37 cellular contexts compared by ENCODE assay signal in genomic region chr16:84329016-84329415, GRCh38. TPM values are rescaled to one million over a fixed set of nuclear protein-coding genes. Genes with fewer than 3 reads are reported as not detected.
"Had no signal": no experiment of that assay in that cellular context is flagged by ENCODE, and none has a peak within 500 bp of the region (broad histone marks: within the 10 kb centered on the region; RNA-seq: fewer than 3 reads in every experiment).

No MANE protein-coding gene starts in this region.

- H3K27ac ChIP-seq: ascending aorta, breast epithelium, cardiac muscle cell, coronary artery, epithelial cell of prostate, esophagus squamous epithelium, gastroesophageal sphincter, heart right ventricle had no signal

- H3K9me3 Mint-ChIP-seq: activated CD4-positive, alpha-beta memory T cell treated with anti-CD3 and anti-CD28 coated beads, Interleukin-2, amount 10 ng/mL, durations not matched to agents 7 days and 5 days; activated CD4-positive, alpha-beta T cell treated with anti-CD3 and anti-CD28 coated beads, Interleukin-2, amount 10 ng/mL, durations not matched to agents 24 days and 14 days; activated naive CD4-positive, alpha-beta T cell treated with anti-CD3 and anti-CD28 coated beads, Interleukin-2, amount 10 ng/mL, durations not matched to agents 7 days and 5 days; activated naive CD4-positive, alpha-beta T cell treated with anti-CD3 and anti-CD28 coated beads, Interleukin-2, amount 50 U/mL, for 72 hours; activated naive CD8-positive, alpha-beta T cell treated with anti-CD3 and anti-CD28 coated beads, Interleukin-2, amount 10 ng/mL, durations not matched to agents 7 days and 5 days; activated T-cell treated with anti-CD3 and anti-CD28 coated beads, Interleukin-2, amount 50 U/mL, for 24 hours; activated T-cell treated with anti-CD3 and anti-CD28 coated beads, Interleukin-2, amount 50 U/mL, for 72 hours; dendritic cell treated with granulocyte-macrophage colony-stimulating factor and Interleukin-4, amounts not matched to agents 40 ng/mL and 50 ng/mL, for 4 days; effector memory CD8-positive, alpha-beta T cell had no signal

- H3K36me3 Mint-ChIP-seq: activated naive CD4-positive, alpha-beta T cell treated with anti-CD3 and anti-CD28 coated beads, Interleukin-2, amount 10 ng/mL, durations not matched to agents 7 days and 5 days; activated naive CD4-positive, alpha-beta T cell treated with anti-CD3 and anti-CD28 coated beads, Interleukin-2, amount 50 U/mL, for 72 hours; activated naive CD8-positive, alpha-beta T cell treated with anti-CD3 and anti-CD28 coated beads, Interleukin-2, amount 10 ng/mL, durations not matched to agents 7 days and 5 days; brain had no signal

- H3K27ac Mint-ChIP-seq: activated CD4-positive, alpha-beta memory T cell treated with anti-CD3 and anti-CD28 coated beads, Interleukin-2, amount 10 ng/mL, durations not matched to agents 7 days and 5 days; activated CD4-positive, alpha-beta T cell treated with anti-CD3 and anti-CD28 coated beads for 36 hours; activated CD4-positive, alpha-beta T cell treated with anti-CD3 and anti-CD28 coated beads, Interleukin-2, amount 10 ng/mL, durations not matched to agents 24 days and 14 days; activated naive CD4-positive, alpha-beta T cell treated with anti-CD3 and anti-CD28 coated beads, Interleukin-2, amount 10 ng/mL, durations not matched to agents 7 days and 5 days; activated naive CD4-positive, alpha-beta T cell treated with anti-CD3 and anti-CD28 coated beads, Interleukin-2, amount 50 U/mL, for 72 hours; activated naive CD8-positive, alpha-beta T cell treated with anti-CD3 and anti-CD28 coated beads, Interleukin-2, amount 10 ng/mL, durations not matched to agents 7 days and 5 days; activated T-cell treated with anti-CD3 and anti-CD28 coated beads, Interleukin-2, amount 50 U/mL, for 24 hours; activated T-cell treated with anti-CD3 and anti-CD28 coated beads, Interleukin-2, amount 50 U/mL, for 72 hours; dendritic cell treated with granulocyte-macrophage colony-stimulating factor and Interleukin-4, amounts not matched to agents 40 ng/mL and 50 ng/mL, for 4 days; effector memory CD8-positive, alpha-beta T cell had no signal

- DNase-seq: activated CD4-positive, alpha-beta memory T cell treated with anti-CD3 and anti-CD28 coated beads, Interleukin-2, amount 10 ng/mL, durations not matched to agents 7 days and 5 days; activated CD4-positive, alpha-beta T cell treated with anti-CD3 and anti-CD28 coated beads for 36 hours; activated CD4-positive, alpha-beta T cell treated with anti-CD3 and anti-CD28 coated beads, Interleukin-2, amount 10 ng/mL, durations not matched to agents 24 days and 14 days; activated CD4-positive, alpha-beta T cell treated with anti-CD3 and anti-CD28 coated beads, Interleukin-2, amount 50 U/mL, for 4 hours; activated CD4-positive, CD25-positive, alpha-beta regulatory T cell; activated CD4-positive, CD25-positive, alpha-beta regulatory T cell treated with anti-CD3 and anti-CD28 coated beads, Interleukin-2, amount 50 U/mL, for 72 hours; activated CD8-positive, alpha-beta memory T cell treated with anti-CD3 and anti-CD28 coated beads, Interleukin-2, amount 50 U/mL, for 48 hours; activated gamma-delta T cell; activated naive CD4-positive, alpha-beta T cell; activated naive CD4-positive, alpha-beta T cell treated with anti-CD3 and anti-CD28 coated beads, Interleukin-2, amount 10 ng/mL, durations not matched to agents 7 days and 5 days; activated naive CD8-positive, alpha-beta T cell treated with anti-CD3 and anti-CD28 coated beads, Interleukin-2, amount 10 ng/mL, durations not matched to agents 7 days and 5 days; activated T-cell treated with anti-CD3 and anti-CD28 coated beads for 4 hours; activated T-cell treated with anti-CD3 and anti-CD28 coated beads, Interleukin-2, amount 50 U/mL, for 24 hours; activated T-cell treated with anti-CD3 and anti-CD28 coated beads, Interleukin-2, amount 50 U/mL, for 72 hours; central memory CD4-positive, alpha-beta T cell; cerebellar nuclear complex; effector CD4-positive, alpha-beta T cell; effector memory CD8-positive, alpha-beta T cell; esophagus squamous epithelium; foreskin melanocyte; heart right ventricle; T-helper 1 cell; T-helper 2 cell had no signal

- H3K4me3 ChIP-seq: ascending aorta, breast epithelium, cardiac muscle cell, coronary artery, esophagus squamous epithelium, gastroesophageal sphincter, heart right ventricle had no signal

- H3K4me1 Mint-ChIP-seq: activated CD4-positive, alpha-beta memory T cell treated with anti-CD3 and anti-CD28 coated beads, Interleukin-2, amount 10 ng/mL, durations not matched to agents 7 days and 5 days; activated CD4-positive, alpha-beta T cell treated with anti-CD3 and anti-CD28 coated beads for 36 hours; activated CD4-positive, alpha-beta T cell treated with anti-CD3 and anti-CD28 coated beads, Interleukin-2, amount 10 ng/mL, durations not matched to agents 24 days and 14 days; activated naive CD4-positive, alpha-beta T cell treated with anti-CD3 and anti-CD28 coated beads, Interleukin-2, amount 10 ng/mL, durations not matched to agents 7 days and 5 days; activated naive CD8-positive, alpha-beta T cell treated with anti-CD3 and anti-CD28 coated beads, Interleukin-2, amount 10 ng/mL, durations not matched to agents 7 days and 5 days had no signal

- ATAC-seq: activated CD4-positive, alpha-beta T cell treated with anti-CD3 and anti-CD28 coated beads for 36 hours; activated naive CD4-positive, alpha-beta T cell treated with anti-CD3 and anti-CD28 coated beads, Interleukin-2, amount 50 U/mL, for 72 hours; activated T-cell treated with anti-CD3 and anti-CD28 coated beads, Interleukin-2, amount 50 U/mL, for 72 hours; effector memory CD8-positive, alpha-beta T cell; gastroesophageal sphincter; heart right ventricle had no signal

- H3K27me3 ChIP-seq: ascending aorta, breast epithelium, cardiac muscle cell, gastroesophageal sphincter had no signal

- H3K36me3 ChIP-seq: ascending aorta, breast epithelium, cardiac muscle cell, esophagus squamous epithelium, heart right ventricle had no signal

- H3K9me3 ChIP-seq: ascending aorta, breast epithelium, esophagus squamous epithelium, gastroesophageal sphincter, heart right ventricle had no signal

- H3K4me3 Mint-ChIP-seq: activated CD4-positive, alpha-beta memory T cell treated with anti-CD3 and anti-CD28 coated beads, Interleukin-2, amount 10 ng/mL, durations not matched to agents 7 days and 5 days; activated CD4-positive, alpha-beta T cell treated with anti-CD3 and anti-CD28 coated beads for 36 hours; activated CD4-positive, alpha-beta T cell treated with anti-CD3 and anti-CD28 coated beads, Interleukin-2, amount 10 ng/mL, durations not matched to agents 24 days and 14 days; activated naive CD4-positive, alpha-beta T cell treated with anti-CD3 and anti-CD28 coated beads, Interleukin-2, amount 10 ng/mL, durations not matched to agents 7 days and 5 days; activated naive CD8-positive, alpha-beta T cell treated with anti-CD3 and anti-CD28 coated beads, Interleukin-2, amount 10 ng/mL, durations not matched to agents 7 days and 5 days; activated T-cell treated with anti-CD3 and anti-CD28 coated beads, Interleukin-2, amount 50 U/mL, for 24 hours; activated T-cell treated with anti-CD3 and anti-CD28 coated beads, Interleukin-2, amount 50 U/mL, for 72 hours; brain; dendritic cell treated with granulocyte-macrophage colony-stimulating factor and Interleukin-4, amounts not matched to agents 40 ng/mL and 50 ng/mL, for 4 days; effector memory CD8-positive, alpha-beta T cell had no signal

- FAIRE-seq: endometrium, endothelial cell of umbilical vein had no signal

- H3K27me3 Mint-ChIP-seq: activated naive CD8-positive, alpha-beta T cell treated with anti-CD3 and anti-CD28 coated beads, Interleukin-2, amount 10 ng/mL, durations not matched to agents 7 days and 5 days had no signal

- H3K4me1 ChIP-seq: ascending aorta, breast epithelium, esophagus squamous epithelium, gastroesophageal sphincter, heart right ventricle had no signal

RNA-seq across cellular contexts. Expression of gene WFDC1, which starts 34.3 kb away (rescaled TPM):
- total RNA-seq: activated CD4-positive, alpha-beta memory T cell treated with anti-CD3 and anti-CD28 coated beads, Interleukin-2, amount 10 ng/mL, durations not matched to agents 7 days and 5 days; activated CD4-positive, alpha-beta T cell treated with anti-CD3 and anti-CD28 coated beads for 36 hours; activated CD4-positive, alpha-beta T cell treated with anti-CD3 and anti-CD28 coated beads, Interleukin-2, amount 10 ng/mL, durations not matched to agents 24 days and 14 days; activated naive CD4-positive, alpha-beta T cell treated with anti-CD3 and anti-CD28 coated beads, Interleukin-2, amount 50 U/mL, for 72 hours; activated naive CD8-positive, alpha-beta T cell treated with anti-CD3 and anti-CD28 coated beads, Interleukin-2, amount 10 ng/mL, durations not matched to agents 7 days and 5 days; activated T-cell treated with anti-CD3 and anti-CD28 coated beads, Interleukin-2, amount 50 U/mL, for 72 hours; endothelial cell of umbilical vein; glomerular endothelial cell had no signal
- polyA plus RNA-seq: endothelial cell of umbilical vein had no signal

RNA-seq across cellular contexts. Expression of gene ATP2C2, which starts 39.3 kb away (rescaled TPM):
- total RNA-seq: activated CD4-positive, alpha-beta memory T cell treated with anti-CD3 and anti-CD28 coated beads, Interleukin-2, amount 10 ng/mL, durations not matched to agents 7 days and 5 days; activated CD4-positive, alpha-beta T cell treated with anti-CD3 and anti-CD28 coated beads for 36 hours; activated CD4-positive, alpha-beta T cell treated with anti-CD3 and anti-CD28 coated beads, Interleukin-2, amount 10 ng/mL, durations not matched to agents 24 days and 14 days; activated naive CD4-positive, alpha-beta T cell treated with anti-CD3 and anti-CD28 coated beads, Interleukin-2, amount 50 U/mL, for 72 hours; activated naive CD8-positive, alpha-beta T cell treated with anti-CD3 and anti-CD28 coated beads, Interleukin-2, amount 10 ng/mL, durations not matched to agents 7 days and 5 days; ascending aorta; cardiac muscle cell; endothelial cell of umbilical vein; fibroblast of lung; fibroblast of villous mesenchyme; glomerular endothelial cell; heart right ventricle had no signal
- polyA plus RNA-seq: endothelial cell of umbilical vein, fibroblast of lung had no signal
